ENCODE assay signal across 19 cellular contexts in genomic region chr12:130649101-130649571, GRCh38.
"Had no signal": no experiment of that assay in that cellular context is flagged by ENCODE, and none has a peak within 500 bp of the region (broad histone marks: within the 10 kb centered on the region; RNA-seq: fewer than 3 reads in every experiment).

No MANE protein-coding gene starts in this region.

- H3K4me3 ChIP-seq: esophagus muscularis mucosa, gastrocnemius medialis, heart right ventricle, mucosa of descending colon, ovary, transverse colon had no signal

- H3K9me3 ChIP-seq: gastrocnemius medialis, mucosa of descending colon, ovary, transverse colon had no signal

- FAIRE-seq: colon had no signal

- ATAC-seq: effector memory CD8-positive, alpha-beta T cell; gastrocnemius medialis; left lobe of liver; mucosa of descending colon; naive thymus-derived CD8-positive, alpha-beta T cell; stimulated activated memory B cell treated with anti-CD40 and anti-IgM and Interleukin-4, amounts not matched to agents 10 μg/mL and 1 μg/mL and 100 μg/mL, for 72 hours had no signal

- DNase-seq: effector memory CD8-positive, alpha-beta T cell; gastrocnemius medialis; heart right ventricle; hypothalamus; islet precursor cell; mucosa of descending colon; naive thymus-derived CD8-positive, alpha-beta T cell; nucleus accumbens; ovary; right cardiac atrium; stimulated activated CD4-positive, alpha-beta T cell treated with anti-CD3 and anti-CD28 coated beads, Interleukin-15, amount 100 ng/mL, for 24 hours; stimulated activated CD4-positive, alpha-beta T cell treated with anti-CD3 and anti-CD28 coated beads, Interleukin-1b, Interleukin-23, amount 100 ng/mL, for 48 hours; stimulated activated CD4-positive, alpha-beta T cell treated with anti-CD3 and anti-CD28 coated beads, Interleukin-4, amount 100 ng/mL, for 24 hours; transverse colon had no signal

- H3K27me3 ChIP-seq: esophagus muscularis mucosa, gastrocnemius medialis, ovary, transverse colon had no signal

- H3K4me1 ChIP-seq: esophagus muscularis mucosa, gastrocnemius medialis, heart right ventricle, transverse colon had no signal

- H3K27ac ChIP-seq: epithelial cell of prostate, esophagus muscularis mucosa, gastrocnemius medialis, heart right ventricle, ovary, transverse colon had no signal

- H3K36me3 ChIP-seq: esophagus muscularis mucosa, gastrocnemius medialis, heart right ventricle, ovary, transverse colon had no signal
